Comparison of ENCODE assay signal across 9 cellular contexts in the genomic region with DNA sequence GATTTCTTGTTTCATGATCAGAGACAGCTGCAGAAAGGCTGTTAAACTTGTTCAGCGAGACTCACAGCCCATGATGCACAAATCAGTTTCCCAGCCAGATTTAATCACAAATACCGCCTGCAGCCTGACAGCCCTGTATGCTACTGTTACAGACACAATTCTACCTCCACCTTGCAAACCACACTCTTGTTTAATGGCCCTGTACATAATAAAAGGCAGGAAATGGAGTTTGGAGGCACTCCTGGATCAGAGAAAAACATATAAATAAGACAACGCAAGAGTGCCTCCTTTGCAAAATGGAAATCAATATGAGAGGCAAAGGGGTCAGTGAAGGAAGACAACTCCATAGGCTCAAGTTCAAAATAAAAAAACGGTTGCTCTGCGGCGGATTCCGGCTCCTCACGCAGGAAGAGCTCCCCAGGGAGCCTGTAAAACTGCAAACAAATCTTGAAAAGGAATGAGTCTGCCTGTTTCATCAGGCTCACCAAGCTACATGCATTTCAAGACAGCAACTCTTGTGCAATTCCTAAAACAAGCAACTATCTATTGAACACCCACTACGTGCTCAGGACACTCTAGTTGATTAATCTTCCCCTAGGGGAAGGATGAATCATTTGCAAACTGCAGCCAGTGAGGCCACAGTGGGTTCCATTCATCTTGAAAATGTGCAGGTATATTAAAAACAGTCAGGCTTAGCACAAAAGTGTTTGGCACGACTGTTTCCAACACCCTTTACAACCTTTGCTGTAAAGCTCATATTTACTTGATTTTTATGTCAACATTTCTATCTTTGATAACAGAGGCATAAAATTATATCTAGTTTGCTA. TPM values are rescaled to one million over a fixed set of nuclear protein-coding genes. Genes with fewer than 3 reads are reported as not detected.
A peak's percentile ranks its signal among the peaks of the same experiment; 100 is the strongest.
DNase-seq lines count a peak whose midpoint lies in the region; ATAC-seq and TF ChIP-seq lines count a peak whose summit lies in the region.
"Had no signal": no experiment of that assay in that cellular context is flagged by ENCODE, and none has a peak within 500 bp of the region (broad histone marks: within the 10 kb centered on the region; RNA-seq: fewer than 3 reads in every experiment).

No MANE protein-coding gene starts in this region.

- DNase-seq in DMS153 treated with DMSO at 0.1 percent for 48 hours (lab: John Stamatoyannopoulos, UW; ENCODE audit: unreplicated experiment) (peak; percentile 85), NCI-H1092 treated with DMSO at 0.1 percent for 48 hours (lab: John Stamatoyannopoulos, UW) (peak; percentile 77), amniotic epithelial cell (ENCODE audit: low read depth) (peak; percentile 55), lower lobe of right lung (no peak), midbrain (lab: John Stamatoyannopoulos, UW) (no peak), middle frontal gyrus (ENCODE audit: extremely low spot score, low spot score) (no peak)
- no peak for DNase-seq in naive thymus-derived CD8-positive, alpha-beta T cell
- DNase-seq in activated effector memory CD4-positive, alpha-beta T cell treated with anti-CD3 and anti-CD28 coated beads, Interleukin-2, amount 50 U/mL, for 16 hours = no peak

- no peak overlapping the region for H3K27ac Mint-ChIP-seq in naive thymus-derived CD8-positive, alpha-beta T cell
- H3K27ac Mint-ChIP-seq: memory B cell had no signal

- peak; percentile 22 to 51 for ATAC-seq in lower lobe of right lung
- no peak for ATAC-seq in naive thymus-derived CD8-positive, alpha-beta T cell

- no peaks in the 10 kb centered on the region for H3K27me3 ChIP-seq in lower lobe of right lung (ENCODE audit: low read depth)

- H3K4me1 ChIP-seq in lower lobe of right lung = peaks cover 90% of the 10 kb centered on the region

- intact Hi-C loops in lower lobe of right lung (cut with DNase I) = no loop called here

- H3K4me3 Mint-ChIP-seq in naive thymus-derived CD8-positive, alpha-beta T cell = no peak overlapping the region

- H3K4me1 Mint-ChIP-seq in naive thymus-derived CD8-positive, alpha-beta T cell = peaks cover 0 to 20% (median 0%) of the 10 kb centered on the region in 4 donors

- no peaks in the 10 kb centered on the region for H3K36me3 Mint-ChIP-seq in naive thymus-derived CD8-positive, alpha-beta T cell
- H3K36me3 Mint-ChIP-seq: memory B cell had no signal

- POLR2A ChIA-PET in naive thymus-derived CD8-positive, alpha-beta T cell (lab: Charles Lee) = no interaction called here

- no peaks in the 10 kb centered on the region for H3K9me3 ChIP-seq in lower lobe of right lung

- no peak overlapping the region for H3K4me3 ChIP-seq in lower lobe of right lung

- peaks cover 0 to 6% (median 0%) of the 10 kb centered on the region in 5 donors for H3K27me3 Mint-ChIP-seq in naive thymus-derived CD8-positive, alpha-beta T cell
- H3K27me3 Mint-ChIP-seq: memory B cell had no signal

- H3K36me3 ChIP-seq in lower lobe of right lung = no peaks in the 10 kb centered on the region

- H3K9me3 Mint-ChIP-seq in naive thymus-derived CD8-positive, alpha-beta T cell = no peaks in the 10 kb centered on the region
- H3K9me3 Mint-ChIP-seq: memory B cell had no signal

- H3K27ac ChIP-seq in lower lobe of right lung = peak overlapping the region; percentile 56

- no peak for TF ChIP-seq CTCF in lower lobe of right lung (IDR thresholded peaks at IDR 0.05)

RNA-seq across cellular contexts. Expression of a gene that starts 37.5 kb away (rescaled TPM):
- total RNA-seq in lower lobe of right lung = 30.2 TPM
- 1 to 10 TPM; 2.5 to 2.6 TPM for total RNA-seq in naive thymus-derived CD8-positive, alpha-beta T cell
- under 1 TPM; 0.20 to 0.66 (median 0.59) TPM for polyA plus RNA-seq in naive thymus-derived CD8-positive, alpha-beta T cell

Comparison
In these comparisons a context has a peak if more than half of its experiments do, and no peak if none do; other contexts are left out.
1. DNase-seq: peak in DMS153 treated with DMSO at 0.1 percent for 48 hours (single experiment), NCI-H1092 treated with DMSO at 0.1 percent for 48 hours (single experiment) and amniotic epithelial cell (single experiment); none in lower lobe of right lung (single experiment), midbrain (single experiment), middle frontal gyrus (single experiment), naive thymus-derived CD8-positive, alpha-beta T cell (0 of 10) and activated effector memory CD4-positive, alpha-beta T cell treated with anti-CD3 and anti-CD28 coated beads, Interleukin-2, amount 50 U/mL, for 16 hours (single experiment).
2. ATAC-seq: peak in lower lobe of right lung (2 of 2); none in naive thymus-derived CD8-positive, alpha-beta T cell (0 of 2).